ENCODE assay signal across 1 cellular context in the genomic region with DNA sequence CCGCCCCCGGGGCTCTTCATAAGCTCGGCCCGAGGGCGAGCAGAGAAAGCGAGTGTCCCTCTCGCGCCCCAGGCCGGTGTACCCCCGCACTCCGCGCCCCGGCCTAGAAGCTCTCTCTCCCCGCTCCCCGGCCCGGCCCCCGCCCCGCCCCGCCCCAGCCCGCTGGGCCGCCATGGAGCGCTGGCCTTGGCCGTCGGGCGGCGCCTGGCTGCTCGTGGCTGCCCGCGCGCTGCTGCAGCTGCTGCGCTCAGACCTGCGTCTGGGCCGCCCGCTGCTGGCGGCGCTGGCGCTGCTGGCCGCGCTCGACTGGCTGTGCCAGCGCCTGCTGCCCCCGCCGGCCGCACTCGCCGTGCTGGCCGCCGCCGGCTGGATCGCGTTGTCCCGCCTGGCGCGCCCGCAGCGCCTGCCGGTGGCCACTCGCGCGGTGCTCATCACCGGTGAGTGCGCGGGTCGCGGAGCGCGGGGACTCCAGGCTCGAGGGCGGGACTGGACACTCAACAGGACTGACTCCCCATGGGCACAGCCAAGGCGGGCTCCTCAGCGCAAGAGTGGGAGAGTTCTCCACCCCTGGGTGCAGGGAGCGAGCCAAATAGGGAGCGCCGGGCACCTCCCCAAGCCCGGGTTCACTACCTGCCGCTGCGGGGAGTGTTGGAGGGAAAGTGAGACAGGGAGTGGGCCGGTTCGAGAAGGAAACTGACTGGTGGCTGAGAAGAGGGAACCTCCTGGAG.
TF ChIP-seq lines count a peak whose summit lies in the region.

A gene (plus strand): TSS at position 45 of the 728 bp plus-strand sequence. CDS start 128 bp downstream, at position 173.

TF ChIP-seq in HepG2, 621 proteins besides CTCF, POLR2A, EP300 and RAD21 (continued from another document and continues in another):
- TF ChIP-seq, protein P1, sequence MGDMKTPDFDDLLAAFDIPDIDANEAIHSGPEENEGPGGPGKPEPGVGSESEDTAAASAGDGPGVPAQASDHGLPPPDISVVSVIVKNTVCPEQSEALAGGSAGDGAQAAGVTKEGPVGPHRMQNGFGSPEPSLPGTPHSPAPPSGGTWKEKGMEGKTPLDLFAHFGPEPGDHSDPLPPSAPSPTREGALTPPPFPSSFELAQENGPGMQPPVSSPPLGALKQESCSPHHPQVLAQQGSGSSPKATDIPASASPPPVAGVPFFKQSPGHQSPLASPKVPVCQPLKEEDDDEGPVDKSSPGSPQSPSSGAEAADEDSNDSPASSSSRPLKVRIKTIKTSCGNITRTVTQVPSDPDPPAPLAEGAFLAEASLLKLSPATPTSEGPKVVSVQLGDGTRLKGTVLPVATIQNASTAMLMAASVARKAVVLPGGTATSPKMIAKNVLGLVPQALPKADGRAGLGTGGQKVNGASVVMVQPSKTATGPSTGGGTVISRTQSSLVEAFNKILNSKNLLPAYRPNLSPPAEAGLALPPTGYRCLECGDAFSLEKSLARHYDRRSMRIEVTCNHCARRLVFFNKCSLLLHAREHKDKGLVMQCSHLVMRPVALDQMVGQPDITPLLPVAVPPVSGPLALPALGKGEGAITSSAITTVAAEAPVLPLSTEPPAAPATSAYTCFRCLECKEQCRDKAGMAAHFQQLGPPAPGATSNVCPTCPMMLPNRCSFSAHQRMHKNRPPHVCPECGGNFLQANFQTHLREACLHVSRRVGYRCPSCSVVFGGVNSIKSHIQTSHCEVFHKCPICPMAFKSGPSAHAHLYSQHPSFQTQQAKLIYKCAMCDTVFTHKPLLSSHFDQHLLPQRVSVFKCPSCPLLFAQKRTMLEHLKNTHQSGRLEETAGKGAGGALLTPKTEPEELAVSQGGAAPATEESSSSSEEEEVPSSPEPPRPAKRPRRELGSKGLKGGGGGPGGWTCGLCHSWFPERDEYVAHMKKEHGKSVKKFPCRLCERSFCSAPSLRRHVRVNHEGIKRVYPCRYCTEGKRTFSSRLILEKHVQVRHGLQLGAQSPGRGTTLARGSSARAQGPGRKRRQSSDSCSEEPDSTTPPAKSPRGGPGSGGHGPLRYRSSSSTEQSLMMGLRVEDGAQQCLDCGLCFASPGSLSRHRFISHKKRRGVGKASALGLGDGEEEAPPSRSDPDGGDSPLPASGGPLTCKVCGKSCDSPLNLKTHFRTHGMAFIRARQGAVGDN (CRISPR knock-in tag; IDR thresholded peaks at IDR 0.05) = peak; percentile 55
- TF ChIP-seq RNF2 (conservative IDR thresholded peaks at IDR 0.05; ENCODE audit: low read depth) = peak; percentile 55; the same call in 1 of the 2 replicates
- no peak for TF ChIP-seq NR2F2 (IDR thresholded peaks at IDR 0.05; ENCODE audit: borderline replicate concordance, low read depth)
- no peak for TF ChIP-seq SSRP1 (CRISPR knock-in tag; IDR thresholded peaks at IDR 0.05)
- TF ChIP-seq ISL2 (CRISPR knock-in tag; IDR thresholded peaks at IDR 0.05) = no peak
- 0 out of 2 replicates have a peak, but pooled peaks have one; percentile 4 for TF ChIP-seq KLF6 (CRISPR knock-in tag; IDR thresholded peaks at IDR 0.05)
- TF ChIP-seq, protein P2, sequence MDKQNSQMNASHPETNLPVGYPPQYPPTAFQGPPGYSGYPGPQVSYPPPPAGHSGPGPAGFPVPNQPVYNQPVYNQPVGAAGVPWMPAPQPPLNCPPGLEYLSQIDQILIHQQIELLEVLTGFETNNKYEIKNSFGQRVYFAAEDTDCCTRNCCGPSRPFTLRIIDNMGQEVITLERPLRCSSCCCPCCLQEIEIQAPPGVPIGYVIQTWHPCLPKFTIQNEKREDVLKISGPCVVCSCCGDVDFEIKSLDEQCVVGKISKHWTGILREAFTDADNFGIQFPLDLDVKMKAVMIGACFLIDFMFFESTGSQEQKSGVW (CRISPR knock-in tag; IDR thresholded peaks at IDR 0.05; ENCODE audit: borderline replicate concordance) = no peak
- no peak for TF ChIP-seq ZNF75D (CRISPR knock-in tag; IDR thresholded peaks at IDR 0.05; ENCODE audit: borderline replicate concordance)
- TF ChIP-seq CENPT (CRISPR knock-in tag; IDR thresholded peaks at IDR 0.05; ENCODE audit: low read depth) = no peak
- peak; percentile 30 for TF ChIP-seq MED13 (CRISPR knock-in tag; IDR thresholded peaks at IDR 0.05)
- peak; percentile 8; the same call in 1 of the 2 replicates for TF ChIP-seq ERF (CRISPR knock-in tag; IDR thresholded peaks at IDR 0.05)
- TF ChIP-seq, protein P3, sequence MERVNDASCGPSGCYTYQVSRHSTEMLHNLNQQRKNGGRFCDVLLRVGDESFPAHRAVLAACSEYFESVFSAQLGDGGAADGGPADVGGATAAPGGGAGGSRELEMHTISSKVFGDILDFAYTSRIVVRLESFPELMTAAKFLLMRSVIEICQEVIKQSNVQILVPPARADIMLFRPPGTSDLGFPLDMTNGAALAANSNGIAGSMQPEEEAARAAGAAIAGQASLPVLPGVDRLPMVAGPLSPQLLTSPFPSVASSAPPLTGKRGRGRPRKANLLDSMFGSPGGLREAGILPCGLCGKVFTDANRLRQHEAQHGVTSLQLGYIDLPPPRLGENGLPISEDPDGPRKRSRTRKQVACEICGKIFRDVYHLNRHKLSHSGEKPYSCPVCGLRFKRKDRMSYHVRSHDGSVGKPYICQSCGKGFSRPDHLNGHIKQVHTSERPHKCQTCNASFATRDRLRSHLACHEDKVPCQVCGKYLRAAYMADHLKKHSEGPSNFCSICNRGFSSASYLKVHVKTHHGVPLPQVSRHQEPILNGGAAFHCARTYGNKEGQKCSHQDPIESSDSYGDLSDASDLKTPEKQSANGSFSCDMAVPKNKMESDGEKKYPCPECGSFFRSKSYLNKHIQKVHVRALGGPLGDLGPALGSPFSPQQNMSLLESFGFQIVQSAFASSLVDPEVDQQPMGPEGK (CRISPR knock-in tag; IDR thresholded peaks at IDR 0.05) = peak; percentile 83
- TF ChIP-seq NFATC3 (CRISPR knock-in tag; IDR thresholded peaks at IDR 0.05) = no peak
- TF ChIP-seq, protein P4, sequence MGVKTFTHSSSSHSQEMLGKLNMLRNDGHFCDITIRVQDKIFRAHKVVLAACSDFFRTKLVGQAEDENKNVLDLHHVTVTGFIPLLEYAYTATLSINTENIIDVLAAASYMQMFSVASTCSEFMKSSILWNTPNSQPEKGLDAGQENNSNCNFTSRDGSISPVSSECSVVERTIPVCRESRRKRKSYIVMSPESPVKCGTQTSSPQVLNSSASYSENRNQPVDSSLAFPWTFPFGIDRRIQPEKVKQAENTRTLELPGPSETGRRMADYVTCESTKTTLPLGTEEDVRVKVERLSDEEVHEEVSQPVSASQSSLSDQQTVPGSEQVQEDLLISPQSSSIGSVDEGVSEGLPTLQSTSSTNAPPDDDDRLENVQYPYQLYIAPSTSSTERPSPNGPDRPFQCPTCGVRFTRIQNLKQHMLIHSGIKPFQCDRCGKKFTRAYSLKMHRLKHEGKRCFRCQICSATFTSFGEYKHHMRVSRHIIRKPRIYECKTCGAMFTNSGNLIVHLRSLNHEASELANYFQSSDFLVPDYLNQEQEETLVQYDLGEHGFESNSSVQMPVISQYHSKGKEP (CRISPR knock-in tag; IDR thresholded peaks at IDR 0.05) = no peak
- TF ChIP-seq MAZ (IDR thresholded peaks at IDR 0.05; ENCODE audit: borderline replicate concordance, low read depth, low read length) = peak; percentile 21; the same call in 1 of the 2 replicates
- TF ChIP-seq MAZ (CRISPR knock-in tag; IDR thresholded peaks at IDR 0.05; ENCODE audit: low read depth) = no peak
- TF ChIP-seq SUZ12 (IDR thresholded peaks at IDR 0.05; ENCODE audit: low read depth, low read length) = no peak
- TF ChIP-seq SOX6 (IDR thresholded peaks at IDR 0.05) = no peak
- no peak for TF ChIP-seq SOX6 (CRISPR knock-in tag; IDR thresholded peaks at IDR 0.05)
- no peak for TF ChIP-seq ZSCAN22 (CRISPR knock-in tag; IDR thresholded peaks at IDR 0.05)
- TF ChIP-seq MED1 (CRISPR knock-in tag; IDR thresholded peaks at IDR 0.05) = peak; percentile 31; the same call in 1 of the 2 replicates
- no peak for TF ChIP-seq LCORL (IDR thresholded peaks at IDR 0.05)
- TF ChIP-seq LCORL (CRISPR knock-in tag; IDR thresholded peaks at IDR 0.05) = peak; percentile 78
- no peak for TF ChIP-seq SIX1 (CRISPR knock-in tag; IDR thresholded peaks at IDR 0.05; ENCODE audit: borderline replicate concordance)
- TF ChIP-seq, protein P5, sequence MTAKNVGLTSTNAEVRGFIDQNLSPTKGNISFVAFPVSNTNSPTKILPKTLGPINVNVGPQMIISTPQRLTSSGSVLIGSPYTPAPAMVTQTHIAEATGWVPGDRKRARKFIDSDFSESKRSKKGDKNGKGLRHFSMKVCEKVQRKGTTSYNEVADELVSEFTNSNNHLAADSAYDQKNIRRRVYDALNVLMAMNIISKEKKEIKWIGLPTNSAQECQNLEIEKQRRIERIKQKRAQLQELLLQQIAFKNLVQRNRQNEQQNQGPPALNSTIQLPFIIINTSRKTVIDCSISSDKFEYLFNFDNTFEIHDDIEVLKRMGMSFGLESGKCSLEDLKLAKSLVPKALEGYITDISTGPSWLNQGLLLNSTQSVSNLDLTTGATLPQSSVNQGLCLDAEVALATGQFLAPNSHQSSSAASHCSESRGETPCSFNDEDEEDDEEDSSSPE (CRISPR knock-in tag; IDR thresholded peaks at IDR 0.05) = peak; percentile 25; the same call in 1 of the 2 replicates
- peak; percentile 70; the same call in 1 of the 2 replicates for TF ChIP-seq ZNF367 (CRISPR knock-in tag; IDR thresholded peaks at IDR 0.05; ENCODE audit: borderline replicate concordance)
- no peak for TF ChIP-seq PAX8 (CRISPR knock-in tag; IDR thresholded peaks at IDR 0.05; ENCODE audit: borderline replicate concordance)
- TF ChIP-seq, protein P6, sequence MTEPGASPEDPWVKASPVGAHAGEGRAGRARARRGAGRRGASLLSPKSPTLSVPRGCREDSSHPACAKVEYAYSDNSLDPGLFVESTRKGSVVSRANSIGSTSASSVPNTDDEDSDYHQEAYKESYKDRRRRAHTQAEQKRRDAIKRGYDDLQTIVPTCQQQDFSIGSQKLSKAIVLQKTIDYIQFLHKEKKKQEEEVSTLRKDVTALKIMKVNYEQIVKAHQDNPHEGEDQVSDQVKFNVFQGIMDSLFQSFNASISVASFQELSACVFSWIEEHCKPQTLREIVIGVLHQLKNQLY (CRISPR knock-in tag; IDR thresholded peaks at IDR 0.05) = no peak
- TF ChIP-seq IKZF1 (IDR thresholded peaks at IDR 0.05) = no peak
- TF ChIP-seq RXRA (CRISPR knock-in tag; IDR thresholded peaks at IDR 0.05) = no peak
- 0 out of 2 replicates have a peak, but pooled peaks have one; percentile 6 for TF ChIP-seq GATAD1 (CRISPR knock-in tag; IDR thresholded peaks at IDR 0.05)
- no peak for TF ChIP-seq ATM (IDR thresholded peaks at IDR 0.05; ENCODE audit: borderline replicate concordance)
- TF ChIP-seq ZNF451 (CRISPR knock-in tag; IDR thresholded peaks at IDR 0.05) = no peak
- TF ChIP-seq NKX3-1 (CRISPR knock-in tag; IDR thresholded peaks at IDR 0.05) = no peak
- TF ChIP-seq, protein P7, sequence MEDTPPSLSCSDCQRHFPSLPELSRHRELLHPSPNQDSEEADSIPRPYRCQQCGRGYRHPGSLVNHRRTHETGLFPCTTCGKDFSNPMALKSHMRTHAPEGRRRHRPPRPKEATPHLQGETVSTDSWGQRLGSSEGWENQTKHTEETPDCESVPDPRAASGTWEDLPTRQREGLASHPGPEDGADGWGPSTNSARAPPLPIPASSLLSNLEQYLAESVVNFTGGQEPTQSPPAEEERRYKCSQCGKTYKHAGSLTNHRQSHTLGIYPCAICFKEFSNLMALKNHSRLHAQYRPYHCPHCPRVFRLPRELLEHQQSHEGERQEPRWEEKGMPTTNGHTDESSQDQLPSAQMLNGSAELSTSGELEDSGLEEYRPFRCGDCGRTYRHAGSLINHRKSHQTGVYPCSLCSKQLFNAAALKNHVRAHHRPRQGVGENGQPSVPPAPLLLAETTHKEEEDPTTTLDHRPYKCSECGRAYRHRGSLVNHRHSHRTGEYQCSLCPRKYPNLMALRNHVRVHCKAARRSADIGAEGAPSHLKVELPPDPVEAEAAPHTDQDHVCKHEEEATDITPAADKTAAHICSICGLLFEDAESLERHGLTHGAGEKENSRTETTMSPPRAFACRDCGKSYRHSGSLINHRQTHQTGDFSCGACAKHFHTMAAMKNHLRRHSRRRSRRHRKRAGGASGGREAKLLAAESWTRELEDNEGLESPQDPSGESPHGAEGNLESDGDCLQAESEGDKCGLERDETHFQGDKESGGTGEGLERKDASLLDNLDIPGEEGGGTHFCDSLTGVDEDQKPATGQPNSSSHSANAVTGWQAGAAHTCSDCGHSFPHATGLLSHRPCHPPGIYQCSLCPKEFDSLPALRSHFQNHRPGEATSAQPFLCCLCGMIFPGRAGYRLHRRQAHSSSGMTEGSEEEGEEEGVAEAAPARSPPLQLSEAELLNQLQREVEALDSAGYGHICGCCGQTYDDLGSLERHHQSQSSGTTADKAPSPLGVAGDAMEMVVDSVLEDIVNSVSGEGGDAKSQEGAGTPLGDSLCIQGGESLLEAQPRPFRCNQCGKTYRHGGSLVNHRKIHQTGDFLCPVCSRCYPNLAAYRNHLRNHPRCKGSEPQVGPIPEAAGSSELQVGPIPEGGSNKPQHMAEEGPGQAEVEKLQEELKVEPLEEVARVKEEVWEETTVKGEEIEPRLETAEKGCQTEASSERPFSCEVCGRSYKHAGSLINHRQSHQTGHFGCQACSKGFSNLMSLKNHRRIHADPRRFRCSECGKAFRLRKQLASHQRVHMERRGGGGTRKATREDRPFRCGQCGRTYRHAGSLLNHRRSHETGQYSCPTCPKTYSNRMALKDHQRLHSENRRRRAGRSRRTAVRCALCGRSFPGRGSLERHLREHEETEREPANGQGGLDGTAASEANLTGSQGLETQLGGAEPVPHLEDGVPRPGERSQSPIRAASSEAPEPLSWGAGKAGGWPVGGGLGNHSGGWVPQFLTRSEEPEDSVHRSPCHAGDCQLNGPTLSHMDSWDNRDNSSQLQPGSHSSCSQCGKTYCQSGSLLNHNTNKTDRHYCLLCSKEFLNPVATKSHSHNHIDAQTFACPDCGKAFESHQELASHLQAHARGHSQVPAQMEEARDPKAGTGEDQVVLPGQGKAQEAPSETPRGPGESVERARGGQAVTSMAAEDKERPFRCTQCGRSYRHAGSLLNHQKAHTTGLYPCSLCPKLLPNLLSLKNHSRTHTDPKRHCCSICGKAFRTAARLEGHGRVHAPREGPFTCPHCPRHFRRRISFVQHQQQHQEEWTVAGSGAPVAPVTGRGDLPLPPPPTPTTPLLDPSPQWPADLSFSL (CRISPR knock-in tag; IDR thresholded peaks at IDR 0.05) = no peak
- no peak for TF ChIP-seq ZNF335 (CRISPR knock-in tag; IDR thresholded peaks at IDR 0.05)
